11 cellular contexts compared by ENCODE assay signal in the genomic region with DNA sequence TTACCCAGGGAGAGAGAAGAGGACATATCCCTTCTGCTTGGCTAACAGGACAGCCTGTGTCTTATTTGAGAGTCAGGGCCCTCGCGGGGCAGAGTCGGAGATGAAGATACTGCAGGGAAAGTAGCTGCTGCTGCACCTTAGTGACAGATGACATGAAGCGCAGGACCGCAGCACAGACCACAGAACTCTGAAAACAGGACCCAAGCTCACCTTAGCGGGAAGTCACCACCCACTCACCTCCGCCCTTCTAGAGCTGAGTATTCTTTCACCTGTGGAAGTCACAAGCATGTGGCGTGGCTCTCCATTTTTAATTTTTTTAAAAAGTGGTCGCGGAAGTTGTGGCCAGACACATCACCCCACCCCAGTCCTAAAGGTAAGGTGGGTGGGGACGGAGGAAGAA.
DNase-seq lines count a peak whose midpoint lies in the region; ATAC-seq and TF ChIP-seq lines count a peak whose summit lies in the region.
"Had no signal": no experiment of that assay in that cellular context is flagged by ENCODE, and none has a peak within 500 bp of the region (broad histone marks: within the 10 kb centered on the region; RNA-seq: fewer than 3 reads in every experiment).

No MANE protein-coding gene starts in this region.

- H3K36me3 ChIP-seq in left lung, result no peaks in the 10 kb centered on the region
- H3K36me3 ChIP-seq in uterus, result no peaks in the 10 kb centered on the region

- no peak for TF ChIP-seq POLR2A in uterus (IDR thresholded peaks at IDR 0.05)

- no peaks in the 10 kb centered on the region for H3K9me3 Mint-ChIP-seq in activated naive CD8-positive, alpha-beta T cell treated with anti-CD3 and anti-CD28 coated beads, Interleukin-2, amount 50 U/mL, for 24 hours

- H3K27ac Mint-ChIP-seq in activated naive CD8-positive, alpha-beta T cell treated with anti-CD3 and anti-CD28 coated beads, Interleukin-2, amount 50 U/mL, for 24 hours, result peak overlapping the region; percentile 42

- peak overlapping the region in 1 of 2 donors; percentile 30 for H3K27ac ChIP-seq in left lung
- H3K27ac ChIP-seq in uterus, result no peak overlapping the region
- H3K27ac ChIP-seq: coronary artery had no signal

- ATAC-seq in GM21526 (IDR thresholded peaks at IDR 0.05; ENCODE audit: low FRiP score, unreplicated experiment), result peak; percentile 52
- ATAC-seq in activated naive CD8-positive, alpha-beta T cell treated with anti-CD3 and anti-CD28 coated beads, Interleukin-2, amount 50 U/mL, for 24 hours, result peak; percentile 62
- no peak for ATAC-seq in left lung
- no peak for ATAC-seq in GM19324 (IDR thresholded peaks at IDR 0.05; ENCODE audit: low FRiP score, unreplicated experiment)

- no peaks in the 10 kb centered on the region for H3K9me3 ChIP-seq in left lung
- H3K9me3 ChIP-seq in uterus, result no peaks in the 10 kb centered on the region

- no peaks in the 10 kb centered on the region for H3K27me3 Mint-ChIP-seq in activated naive CD8-positive, alpha-beta T cell treated with anti-CD3 and anti-CD28 coated beads, Interleukin-2, amount 50 U/mL, for 24 hours

- intact Hi-C loops in left lung (cut with DNase I) (no loop called here), uterus (cut with DNase I; ENCODE audit: low total_unique reads) (no loop called here)

- no peak for TF ChIP-seq CTCF in left lung (IDR thresholded peaks at IDR 0.05)
- TF ChIP-seq CTCF in uterus (IDR thresholded peaks at IDR 0.05), result no peak

- peaks cover 35% of the 10 kb centered on the region for H3K36me3 Mint-ChIP-seq in activated naive CD8-positive, alpha-beta T cell treated with anti-CD3 and anti-CD28 coated beads, Interleukin-2, amount 50 U/mL, for 24 hours (ENCODE audit: low read depth)

- DNase-seq in activated CD4-positive, alpha-beta T cell treated with anti-CD3 and anti-CD28 coated beads for 1 hour, result peak; percentile 67
- peak; percentile 66 for DNase-seq in activated naive CD8-positive, alpha-beta T cell treated with anti-CD3 and anti-CD28 coated beads, Interleukin-2, amount 50 U/mL, for 24 hours
- peak; percentile 61 for DNase-seq in stimulated activated CD8-positive, alpha-beta memory T cell treated with anti-CD3 and anti-CD28 coated beads, Interleukin-12 subunit alpha, Interleukin-12 subunit beta, amount 100 ng/mL, for 4 hours (ENCODE audit: low read depth)
- DNase-seq in left lung, result no peak
- DNase-seq in NCI-H69 (lab: John Stamatoyannopoulos, UW), result no peak
- DNase-seq in uterus, result no peak
- DNase-seq: GF-D8, left cardiac atrium had no signal

- peak overlapping the region; percentile 46 for H3K4me3 Mint-ChIP-seq in activated naive CD8-positive, alpha-beta T cell treated with anti-CD3 and anti-CD28 coated beads, Interleukin-2, amount 50 U/mL, for 24 hours

- H3K4me1 Mint-ChIP-seq in activated naive CD8-positive, alpha-beta T cell treated with anti-CD3 and anti-CD28 coated beads, Interleukin-2, amount 50 U/mL, for 24 hours, result peaks cover 95% of the 10 kb centered on the region

- no peak overlapping the region for H3K4me3 ChIP-seq in left lung
- H3K4me3 ChIP-seq in uterus, result no peak overlapping the region
- H3K4me3 ChIP-seq: coronary artery had no signal

- H3K4me1 ChIP-seq in left lung, result peaks cover 6 to 80% of the 10 kb centered on the region in 2 donors
- H3K4me1 ChIP-seq in uterus, result peaks cover 0 to under 1% of the 10 kb centered on the region in 2 donors

- H3K27me3 ChIP-seq in left lung (no peaks in the 10 kb centered on the region), uterus (no peaks in the 10 kb centered on the region)

Comparison
In these comparisons a context has a peak if more than half of its experiments do, and no peak if none do; other contexts are left out.
1. ATAC-seq: peak in GM21526 (single experiment) and activated naive CD8-positive, alpha-beta T cell treated with anti-CD3 and anti-CD28 coated beads, Interleukin-2, amount 50 U/mL, for 24 hours (single experiment); none in left lung (single experiment) and GM19324 (single experiment).
2. DNase-seq: peak in activated CD4-positive, alpha-beta T cell treated with anti-CD3 and anti-CD28 coated beads for 1 hour (single experiment), activated naive CD8-positive, alpha-beta T cell treated with anti-CD3 and anti-CD28 coated beads, Interleukin-2, amount 50 U/mL, for 24 hours (single experiment) and stimulated activated CD8-positive, alpha-beta memory T cell treated with anti-CD3 and anti-CD28 coated beads, Interleukin-12 subunit alpha, Interleukin-12 subunit beta, amount 100 ng/mL, for 4 hours (single experiment); none in left lung (0 of 2), NCI-H69 (single experiment) and uterus (0 of 2).